21 cellular contexts compared by ENCODE assay signal in the genomic region with DNA sequence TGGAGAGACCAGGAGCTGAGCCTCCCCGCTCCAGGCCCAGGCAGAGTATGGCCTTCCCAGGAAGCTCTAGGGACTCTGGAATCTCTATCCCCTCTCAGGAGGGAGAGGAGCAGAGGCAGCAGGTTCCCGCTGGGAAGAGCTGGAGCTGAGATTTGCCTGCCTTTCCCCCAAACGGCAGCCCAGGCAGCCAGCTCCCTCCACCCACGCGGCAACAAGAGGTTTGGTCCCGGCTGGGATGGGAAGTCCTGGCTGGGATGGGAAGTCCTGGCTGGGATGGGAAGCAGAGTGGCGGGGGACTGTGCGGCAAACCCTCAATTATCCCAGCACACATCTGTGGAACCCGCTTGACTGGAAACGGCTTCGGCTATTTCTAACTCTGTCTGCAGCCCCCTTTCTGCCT.
DNase-seq lines count a peak whose midpoint lies in the region; ATAC-seq and TF ChIP-seq lines count a peak whose summit lies in the region.
"Had no signal": no experiment of that assay in that cellular context is flagged by ENCODE, and none has a peak within 500 bp of the region (broad histone marks: within the 10 kb centered on the region; RNA-seq: fewer than 3 reads in every experiment).

No MANE protein-coding gene starts in this region.

- no peak overlapping the region for H3K4me3 Mint-ChIP-seq in endodermal cell
- no peak overlapping the region for H3K4me3 Mint-ChIP-seq in neural progenitor cell
- H3K4me3 Mint-ChIP-seq: CD8-positive, alpha-beta T cell had no signal

- H3K9me3 Mint-ChIP-seq in endodermal cell (peaks cover 3% of the 10 kb centered on the region), neural progenitor cell (peaks cover 5% of the 10 kb centered on the region)
- H3K9me3 Mint-ChIP-seq: CD8-positive, alpha-beta T cell had no signal

- H3K4me1 Mint-ChIP-seq in endodermal cell (no peaks in the 10 kb centered on the region), neural progenitor cell (peaks cover 17% of the 10 kb centered on the region)

- H3F3A ChIP-seq in neural progenitor cell (ENCODE audit: low read depth), result peaks cover 6% of the 10 kb centered on the region

- H3K4me3 ChIP-seq in right atrium auricular region (no peak overlapping the region), endodermal cell (ENCODE audit: low read length) (no peak overlapping the region), neural progenitor cell (no peak overlapping the region)
- H3K4me3 ChIP-seq: MG63, PC-9, SJSA1 had no signal

- no peaks in the 10 kb centered on the region for H3K79me2 ChIP-seq in neural progenitor cell (ENCODE audit: low read depth)

- H3K36me3 Mint-ChIP-seq in endodermal cell (ENCODE audit: low read depth) (peaks cover 11% of the 10 kb centered on the region), neural progenitor cell (peaks cover 10% of the 10 kb centered on the region)

- intact Hi-C loops in Right ventricle myocardium inferior (cut with DNase I), result loop anchor here (10.0 kb wide), 1 partner anchor 322 kb away; no protein-coding TSS in a partner anchor

- no peak overlapping the region for H3K4me2 ChIP-seq in neural progenitor cell

- WGBS in endodermal cell (ENCODE audit: insufficient coverage in 1 of 2, insufficient read length in 1 of 2), 2 experiments, result 88 to 91% methylated on average over 3 to 11 of the region's 11 CpGs

- H3K4me1 ChIP-seq in right atrium auricular region (peaks cover 0 to 11% of the 10 kb centered on the region in 2 donors), endodermal cell (ENCODE audit: control insufficient read depth, insufficient read depth, low read length) (no peaks in the 10 kb centered on the region), neural progenitor cell (no peaks in the 10 kb centered on the region)

- H3K36me3 ChIP-seq in right atrium auricular region (peaks cover 4% of the 10 kb centered on the region), endodermal cell (ENCODE audit: control insufficient read depth, insufficient read depth, low read length) (peaks cover 9% of the 10 kb centered on the region), neural progenitor cell (no peaks in the 10 kb centered on the region)
- H3K36me3 ChIP-seq: BE2C had no signal

- H3K9ac ChIP-seq in endodermal cell (ENCODE audit: extremely low read depth, low read length, poor library complexity, severe bottlenecking), result no peak overlapping the region
- peak overlapping the region; percentile 28 for H3K9ac ChIP-seq in neural progenitor cell

- no peak overlapping the region for H3K27ac Mint-ChIP-seq in endodermal cell
- no peak overlapping the region for H3K27ac Mint-ChIP-seq in neural progenitor cell

- peak; percentile 59 for DNase-seq in Right ventricle myocardium inferior (ENCODE audit: missing footprints)
- DNase-seq in right atrium auricular region (ENCODE audit: low spot score), result no peak
- peak; percentile 42 for DNase-seq in NCI-H2227 (lab: John Stamatoyannopoulos, UW; ENCODE audit: unreplicated experiment)
- DNase-seq in endodermal cell, result no peak
- DNase-seq in neural progenitor cell (ENCODE audit: low spot score), result peak; percentile 54
- DNase-seq in NCI-H748 (lab: John Stamatoyannopoulos, UW; ENCODE audit: unreplicated experiment), result no peak
- no peak for DNase-seq in H4 (ENCODE audit: low spot score)
- DNase-seq in mesenteric fat pad (ENCODE audit: low spot score), result no peak
- DNase-seq: BE2C, Calu3, HCEC 1CT, Kasumi-1, MG63, NCI-H1048, NCI-H1436, NCI-H1930, NCI-H2171, NCI-H510A had no signal

- no peak overlapping the region for H2AFZ ChIP-seq in neural progenitor cell (replicated peaks)
- H2AFZ ChIP-seq: PC-9 had no signal

- H4K20me1 ChIP-seq in neural progenitor cell (ENCODE audit: low read depth), result no peaks in the 10 kb centered on the region

- H3K27ac ChIP-seq in right atrium auricular region (no peak overlapping the region), endodermal cell (ENCODE audit: low read depth, low read length) (peak overlapping the region; percentile 38), neural progenitor cell (peak overlapping the region; percentile 34)
- H3K27ac ChIP-seq: PC-9, SJSA1 had no signal

- H3K27me3 ChIP-seq in right atrium auricular region (no peaks in the 10 kb centered on the region), endodermal cell (ENCODE audit: control insufficient read depth, insufficient read depth, low read length, poor library complexity, severe bottlenecking) (no peaks in the 10 kb centered on the region), neural progenitor cell (no peaks in the 10 kb centered on the region)
- H3K27me3 ChIP-seq: BE2C, MG63, SJSA1 had no signal

- no peak for ATAC-seq in Right ventricle myocardium inferior
- ATAC-seq: CD8-positive, alpha-beta T cell had no signal

- no peaks in the 10 kb centered on the region for H3K9me3 ChIP-seq in right atrium auricular region
- H3K9me3 ChIP-seq in endodermal cell (ENCODE audit: control insufficient read depth, low read length), result peaks cover 4% of the 10 kb centered on the region
- H3K9me3 ChIP-seq in neural progenitor cell (ENCODE audit: low read depth), result no peaks in the 10 kb centered on the region
- H3K9me3 ChIP-seq: BE2C, MG63, SJSA1 had no signal

- no peaks in the 10 kb centered on the region for H3K27me3 Mint-ChIP-seq in endodermal cell (ENCODE audit: insufficient read depth)
- H3K27me3 Mint-ChIP-seq in neural progenitor cell (ENCODE audit: insufficient read depth, low read depth), result peaks cover 4% of the 10 kb centered on the region

- TF ChIP-seq CTCF in right atrium auricular region (IDR thresholded peaks at IDR 0.05), result no peak
- TF ChIP-seq CTCF in endodermal cell (conservative IDR thresholded peaks at IDR 0.05), result no peak
- no peak for TF ChIP-seq CTCF in neural progenitor cell (IDR thresholded peaks at IDR 0.05)

Comparison
In these comparisons a context has a peak if more than half of its experiments do, and no peak if none do; other contexts are left out.
1. DNase-seq: peak in Right ventricle myocardium inferior (single experiment), NCI-H2227 (single experiment) and neural progenitor cell (single experiment); none in right atrium auricular region (single experiment), endodermal cell (single experiment), NCI-H748 (single experiment), H4 (single experiment) and mesenteric fat pad (single experiment).
2. H3K27ac ChIP-seq: peak in endodermal cell (single experiment) and neural progenitor cell (single experiment); none in right atrium auricular region (0 of 2).